ENCODE assay signal across 15 cellular contexts in genomic region chr11:35076201-35077100, GRCh38.
DNase-seq lines count a peak whose midpoint lies in the region; ATAC-seq and TF ChIP-seq lines count a peak whose summit lies in the region.
"Had no signal": no experiment of that assay in that cellular context is flagged by ENCODE, and none has a peak within 500 bp of the region (broad histone marks: within the 10 kb centered on the region; RNA-seq: fewer than 3 reads in every experiment).

No MANE protein-coding gene starts in this region.

- peak; percentile 17 for ATAC-seq in sciatic nerve
- ATAC-seq: A549 had no signal

- POLR2A ChIA-PET in PC-9 (lab: Charles Lee; ENCODE audit: unreplicated experiment) = interaction anchor here (0.6 kb wide), 2 partner anchors 89 to 327 kb away, joined by 3 to 5 read pairs; no protein-coding TSS in a partner anchor

- H3K4me2 ChIP-seq in PC-9 = no peak overlapping the region; the same call in 1 of the 2 replicates
- H3K4me2 ChIP-seq: smooth muscle cell had no signal

- no peak overlapping the region for H3K4me3 Mint-ChIP-seq in activated CD4-positive, alpha-beta T cell treated with anti-CD3 and anti-CD28 coated beads, Interleukin-2, amount 10 ng/mL, durations not matched to agents 24 days and 14 days
- no peak overlapping the region for H3K4me3 Mint-ChIP-seq in endothelial cell (ENCODE audit: unreplicated experiment)

- H3K27me3 Mint-ChIP-seq in activated CD4-positive, alpha-beta T cell treated with anti-CD3 and anti-CD28 coated beads, Interleukin-2, amount 10 ng/mL, durations not matched to agents 24 days and 14 days = peaks cover 1% of the 10 kb centered on the region
- H3K27me3 Mint-ChIP-seq in endothelial cell (ENCODE audit: unreplicated experiment) = peaks cover 4% of the 10 kb centered on the region

- no peaks in the 10 kb centered on the region for H3K9me2 ChIP-seq in PC-9 (ENCODE audit: insufficient read depth)

- no peaks in the 10 kb centered on the region; the same call in 1 of the 2 replicates for H3K9me3 ChIP-seq in PC-9 (ENCODE audit: insufficient read depth, low read depth)
- H3K9me3 ChIP-seq: A549, SJCRH30 had no signal

- peaks cover 6% of the 10 kb centered on the region for H3K36me3 Mint-ChIP-seq in activated CD4-positive, alpha-beta T cell treated with anti-CD3 and anti-CD28 coated beads, Interleukin-2, amount 10 ng/mL, durations not matched to agents 24 days and 14 days (ENCODE audit: low read depth)
- peaks cover 7% of the 10 kb centered on the region for H3K36me3 Mint-ChIP-seq in endothelial cell (ENCODE audit: low read depth, unreplicated experiment)

- H3K27ac Mint-ChIP-seq in activated CD4-positive, alpha-beta T cell treated with anti-CD3 and anti-CD28 coated beads, Interleukin-2, amount 10 ng/mL, durations not matched to agents 24 days and 14 days = peak overlapping the region; percentile 58
- peak overlapping the region; percentile 14 for H3K27ac Mint-ChIP-seq in endothelial cell (ENCODE audit: unreplicated experiment)

- CTCF ChIA-PET in PC-9 (lab: Charles Lee) = interaction anchor here (0.6 kb wide), 1 partner anchor 564 kb away, joined by 5 read pairs; no protein-coding TSS in a partner anchor

- no peak for DNase-seq in activated CD4-positive, alpha-beta T cell treated with anti-CD3 and anti-CD28 coated beads, Interleukin-2, amount 10 ng/mL, durations not matched to agents 24 days and 14 days
- DNase-seq in activated CD4-positive, alpha-beta T cell treated with anti-CD3 and anti-CD28 coated beads, Interleukin-2, amount 50 U/mL, for 4 hours = no peak
- DNase-seq in PC-9 (no peak), endothelial cell (ENCODE audit: low spot score) (no peak), sciatic nerve (ENCODE audit: low spot score) (no peak), ureter (ENCODE audit: low spot score) (no peak), NCI-H1048 (lab: John Stamatoyannopoulos, UW) (no peak), DMS114 treated with DMSO at 0.1 percent for 48 hours (lab: John Stamatoyannopoulos, UW; ENCODE audit: unreplicated experiment) (no peak)
- DNase-seq: activated effector memory CD4-positive, alpha-beta T cell treated with Interleukin-2 at 50 U/mL for 16 hours; KG1; NCI-H187; SJCRH30; trophoblast cell had no signal

- peaks cover 44% of the 10 kb centered on the region for H3K4me1 ChIP-seq in PC-9 (replicated peaks; ENCODE audit: insufficient read depth)
- H3K4me1 ChIP-seq: SJCRH30 had no signal

- H3K9me3 Mint-ChIP-seq in activated CD4-positive, alpha-beta T cell treated with anti-CD3 and anti-CD28 coated beads, Interleukin-2, amount 10 ng/mL, durations not matched to agents 24 days and 14 days = peaks cover 24% of the 10 kb centered on the region
- no peaks in the 10 kb centered on the region for H3K9me3 Mint-ChIP-seq in endothelial cell (ENCODE audit: unreplicated experiment)

- no peaks in the 10 kb centered on the region for H4K20me1 ChIP-seq in PC-9 (ENCODE audit: insufficient read depth)

- no peak for TF ChIP-seq CTCF in PC-9 (conservative IDR thresholded peaks at IDR 0.05)
- TF ChIP-seq CTCF in endothelial cell (IDR thresholded peaks at IDR 0.05; ENCODE audit: unreplicated experiment) = no peak

- H2AFZ ChIP-seq in PC-9 = no peak overlapping the region

- intact Hi-C loops in activated CD4-positive, alpha-beta T cell treated with anti-CD3 and anti-CD28 coated beads, Interleukin-2, amount 10 ng/mL, durations not matched to agents 24 days and 14 days (cut with micrococcal nuclease) = loop anchor here (1.0 to 5.0 kb wide), 4 partner anchors 9 to 266 kb away; no protein-coding TSS in a partner anchor
- intact Hi-C loops in PC-9 (cut with micrococcal nuclease; ENCODE audit: unreplicated experiment) (no loop called here), sciatic nerve (cut with DNase I) (no loop called here)

- peaks cover 28% of the 10 kb centered on the region for H3F3A ChIP-seq in PC-9 (ENCODE audit: insufficient read depth, low read depth)

- H3K27ac ChIP-seq in PC-9 = peak overlapping the region; percentile 90
- H3K27ac ChIP-seq: SJCRH30 had no signal

- no TSS peak for BruUV-seq in PC-9 (replicated peaks; lab: Mats Ljungman, UMichigan)

- H3K27me3 ChIP-seq in PC-9 (ENCODE audit: insufficient read depth, low read depth) = no peaks in the 10 kb centered on the region
- H3K27me3 ChIP-seq: SJCRH30 had no signal

- no peak overlapping the region for H3K4me3 ChIP-seq in PC-9
- H3K4me3 ChIP-seq: A549, SJCRH30, smooth muscle cell had no signal

- H3K36me3 ChIP-seq in PC-9 (ENCODE audit: low read depth) = no peaks in the 10 kb centered on the region
- H3K36me3 ChIP-seq: SJCRH30 had no signal

- H3K79me2 ChIP-seq in PC-9 (ENCODE audit: low read depth) = no peaks in the 10 kb centered on the region

- peaks cover 62% of the 10 kb centered on the region for H3K4me1 Mint-ChIP-seq in activated CD4-positive, alpha-beta T cell treated with anti-CD3 and anti-CD28 coated beads, Interleukin-2, amount 10 ng/mL, durations not matched to agents 24 days and 14 days
- peaks cover 19% of the 10 kb centered on the region for H3K4me1 Mint-ChIP-seq in endothelial cell (ENCODE audit: unreplicated experiment)
